In genomic region chr9:15485836-15486678, GRCh38 we compare ENCODE assay signal across 8 cellular contexts. TPM values are rescaled to one million over a fixed set of nuclear protein-coding genes. Genes with fewer than 3 reads are reported as not detected.
DNase-seq lines count a peak whose midpoint lies in the region; ATAC-seq and TF ChIP-seq lines count a peak whose summit lies in the region.

No MANE protein-coding gene starts in this region.

- H3F3A ChIP-seq in DOHH2 (ENCODE audit: control insufficient read depth, insufficient read depth), result 0 out of 2 replicates have a peak, but pooled peaks cover 3% of the 10 kb centered on the region
- H3F3A ChIP-seq in MM.1S (ENCODE audit: insufficient read depth, low read length), result no peaks in the 10 kb centered on the region

- H3K4me2 ChIP-seq in DOHH2 (ENCODE audit: low read length) (no peak overlapping the region), MM.1S (ENCODE audit: low read depth, low read length) (no peak overlapping the region)

- H3K9me2 ChIP-seq in DOHH2 (replicated peaks; ENCODE audit: control insufficient read depth, low read length) (no peaks in the 10 kb centered on the region), MM.1S (replicated peaks; ENCODE audit: insufficient read depth, low read length) (no peaks in the 10 kb centered on the region)

- H3K4me1 ChIP-seq in DOHH2 (ENCODE audit: control insufficient read depth, low read length), result 0 out of 2 replicates have a peak, but pooled peaks cover 4% of the 10 kb centered on the region
- no peaks in the 10 kb centered on the region for H3K4me1 ChIP-seq in MM.1S (ENCODE audit: low read length)

- H3K27me3 ChIP-seq in DOHH2 (ENCODE audit: control insufficient read depth, low read length) (no peaks in the 10 kb centered on the region), MM.1S (replicated peaks; ENCODE audit: insufficient read depth, low read length) (no peaks in the 10 kb centered on the region), brain microvascular endothelial cell (replicated peaks) (no peaks in the 10 kb centered on the region)

- TF ChIP-seq CTCF in DOHH2 (IDR thresholded peaks at IDR 0.05; ENCODE audit: low read depth, low read length, poor library complexity, severe bottlenecking) (peak; percentile 49), MM.1S (IDR thresholded peaks at IDR 0.05; ENCODE audit: low read length) (peak; percentile 27), brain microvascular endothelial cell (IDR thresholded peaks at IDR 0.05; ENCODE audit: low read depth, low read length, missing control alignments) (peak; percentile 51)

- DNase-seq in MM.1S, result no peak
- peak; percentile 33 for DNase-seq in brain microvascular endothelial cell
- DNase-seq in myocyte (ENCODE audit: low read depth), result peak; percentile 46
- no peak for DNase-seq in iPS-NIHi7 (ENCODE audit: extremely low spot score)
- no peak for DNase-seq in C1 segment of cervical spinal cord (lab: John Stamatoyannopoulos, UW)
- no peak for DNase-seq in HPDE6-E6E7 (ENCODE audit: extremely low spot score)

- H3K4me3 ChIP-seq in DOHH2 (ENCODE audit: low read length), result no peak overlapping the region
- no peak overlapping the region for H3K4me3 ChIP-seq in MM.1S (ENCODE audit: low read length)
- H3K4me3 ChIP-seq in brain microvascular endothelial cell (ENCODE audit: low read depth, low read length), result no peak overlapping the region

- H3K36me3 ChIP-seq in DOHH2 (ENCODE audit: control insufficient read depth, low read length) (peaks cover 76% of the 10 kb centered on the region), MM.1S (replicated peaks; ENCODE audit: insufficient read depth, low read length) (no peaks in the 10 kb centered on the region; the same call in 1 of the 2 replicates), brain microvascular endothelial cell (replicated peaks) (no peaks in the 10 kb centered on the region)

- H3K79me2 ChIP-seq in DOHH2 (ENCODE audit: control insufficient read depth, low read length) (peaks cover 24% of the 10 kb centered on the region), MM.1S (ENCODE audit: low read length) (no peaks in the 10 kb centered on the region)

- no peak overlapping the region for H3K9ac ChIP-seq in MM.1S (ENCODE audit: low read length)

- no peaks in the 10 kb centered on the region for H3K9me3 ChIP-seq in DOHH2 (ENCODE audit: control insufficient read depth, insufficient read depth, low read length)
- no peaks in the 10 kb centered on the region for H3K9me3 ChIP-seq in MM.1S (replicated peaks; ENCODE audit: insufficient read depth, low read length)

- no peak for ATAC-seq in HG02610 (IDR thresholded peaks at IDR 0.05; ENCODE audit: unreplicated experiment)

- no peak overlapping the region for H3K27ac ChIP-seq in DOHH2 (ENCODE audit: low read depth, low read length)
- no peak overlapping the region for H3K27ac ChIP-seq in MM.1S (ENCODE audit: low read length)
- no peak overlapping the region for H3K27ac ChIP-seq in brain microvascular endothelial cell

- H4K20me1 ChIP-seq in DOHH2 (ENCODE audit: control insufficient read depth, insufficient read depth, low read depth, low read length), result no peaks in the 10 kb centered on the region; the same call in 1 of the 2 replicates
- no peaks in the 10 kb centered on the region for H4K20me1 ChIP-seq in MM.1S (ENCODE audit: insufficient read depth, low read length)

- in situ Hi-C loops in brain microvascular endothelial cell (cut with HindIII; ENCODE audit: low pct_ligation_motif_present, low sequenced_read_pairs), result no loop called here

- no peak overlapping the region for H2AFZ ChIP-seq in MM.1S (ENCODE audit: low read length)

RNA-seq across cellular contexts. Expression of gene PSIP1, which starts 24.7 kb away (rescaled TPM):
- total RNA-seq in myocyte, result 12.8 and 15.9 TPM in 2 replicates
- polyA plus RNA-seq in myocyte (2012), result 12.4 TPM

Comparison
In these comparisons a context has a peak if more than half of its experiments do, and no peak if none do; other contexts are left out.
1. DNase-seq: peak in brain microvascular endothelial cell (single experiment) and myocyte (single experiment); none in MM.1S (single experiment), iPS-NIHi7 (single experiment), C1 segment of cervical spinal cord (0 of 14) and HPDE6-E6E7 (single experiment).
2. Peak in every context shown above with its lines, with median percentiles within 50 percentile points of each other: CTCF ChIP-seq.